21 cellular contexts compared by ENCODE assay signal in the genomic region with DNA sequence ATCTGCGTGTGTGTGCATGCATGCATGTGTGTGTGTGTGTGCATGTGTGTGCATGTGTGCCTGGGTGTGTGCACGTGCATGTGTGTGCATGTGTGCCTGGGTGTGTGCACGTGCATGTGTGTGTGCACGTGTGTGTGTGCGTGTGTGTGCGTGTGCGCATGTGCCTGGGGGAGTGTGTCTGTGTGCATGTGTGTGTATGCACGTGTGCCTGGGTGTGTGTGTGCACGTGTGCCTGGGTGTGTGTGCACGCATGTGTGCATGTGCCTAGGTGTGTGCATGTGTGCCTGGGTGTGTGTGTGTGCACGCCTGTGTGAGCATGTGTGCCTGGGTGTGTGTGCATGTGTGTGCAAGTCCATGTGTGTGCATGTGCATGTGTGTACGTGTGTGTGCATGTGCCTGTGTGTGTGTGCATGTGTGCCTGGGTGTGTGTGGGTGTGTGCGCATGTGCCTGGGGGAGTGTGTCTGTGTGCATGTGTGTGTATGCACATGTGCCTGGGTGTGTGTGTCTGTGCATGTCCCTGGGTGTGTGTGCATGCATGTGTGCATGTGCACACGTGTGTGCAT.
"Had no signal": no experiment of that assay in that cellular context is flagged by ENCODE, and none has a peak within 500 bp of the region (broad histone marks: within the 10 kb centered on the region; RNA-seq: fewer than 3 reads in every experiment).

No MANE protein-coding gene starts in this region.

- DNase-seq: activated CD4-positive, alpha-beta T cell treated with anti-CD3 and anti-CD28 coated beads, Interleukin-2, amount 10 ng/mL, durations not matched to agents 7 days and 5 days; activated CD8-positive, alpha-beta T cell treated with anti-CD3 and anti-CD28 coated beads for 36 hours; activated naive CD4-positive, alpha-beta T cell treated with anti-CD3 and anti-CD28 coated beads for 36 hours; activated T-cell treated with anti-CD3 and anti-CD28 coated beads, Interleukin-2, amount 50 U/mL, for 1 hour; amniotic stem cell; effector CD4-positive, alpha-beta T cell; foreskin keratinocyte; hypothalamus; left cardiac atrium; mesendoderm; mucosa of descending colon; naive B cell; retina; spleen; stimulated activated CD4-positive, alpha-beta T cell treated with anti-CD3 and anti-CD28 coated beads, Interleukin-4, amount 100 ng/mL, for 1 hour; stimulated activated naive CD4-positive, alpha-beta T cell treated with Interleukin-2 at 50 U/mL for 16 hours; upper lobe of right lung had no signal

- H3K4me3 ChIP-seq: mucosa of descending colon, spleen, thoracic aorta, upper lobe of right lung had no signal

- H3K9me3 ChIP-seq: mucosa of descending colon, spleen, thoracic aorta, upper lobe of right lung had no signal

- H3K27ac ChIP-seq: foreskin keratinocyte, VCaP had no signal

- H3K4me1 ChIP-seq: foreskin keratinocyte had no signal

- ATAC-seq: activated CD8-positive, alpha-beta T cell treated with anti-CD3 and anti-CD28 coated beads for 36 hours; activated T-helper 17 cell treated with anti-CD3 and anti-CD28 coated beads, Interleukin-2, amount 50 U/mL, for 72 hours; foreskin keratinocyte; left cardiac atrium; mucosa of descending colon; SK-N-SH treated with all-trans-retinoic acid at 6 μM for 48 hours; upper lobe of right lung had no signal

- H3K36me3 ChIP-seq: spleen, thoracic aorta, upper lobe of right lung had no signal
